ENCODE assay signal across 26 cellular contexts in genomic region chr1:25735956-25736529, GRCh38.
DNase-seq lines count a peak whose midpoint lies in the region; ATAC-seq and TF ChIP-seq lines count a peak whose summit lies in the region.
"Had no signal": no experiment of that assay in that cellular context is flagged by ENCODE, and none has a peak within 500 bp of the region (broad histone marks: within the 10 kb centered on the region; RNA-seq: fewer than 3 reads in every experiment).

No MANE protein-coding gene starts in this region.

- no peaks in the 10 kb centered on the region for H3K79me2 ChIP-seq in osteoblast (ENCODE audit: insufficient read depth, low read length)

- H3K27ac ChIP-seq in heart left ventricle (peak overlapping the region in 8 of 12 donors; percentile 20 to 71 (median 56)), osteoblast (ENCODE audit: low read depth, low read length) (no peak overlapping the region), aorta (ENCODE audit: low read depth in 1 of 2, low read length in 2 of 2) (no peak overlapping the region)
- H3K27ac ChIP-seq: GM23248, RWPE1, SK-N-MC had no signal

- DNase-seq in activated effector memory CD4-positive, alpha-beta T cell treated with anti-CD3 and anti-CD28 coated beads, Interleukin-2, amount 50 U/mL, for 16 hours: peak; percentile 43
- no peak for DNase-seq in activated effector memory CD4-positive, alpha-beta T cell treated with Interleukin-2 at 50 U/mL for 16 hours
- DNase-seq in heart left ventricle (peak in 4 of 5 donors; percentile 41 to 74 (median 54)), osteoblast (ENCODE audit: insufficient read length, low spot score, missing footprints) (peak; percentile 29), aorta (peak; percentile 10 to 24), SKM-1 (lab: John Stamatoyannopoulos, UW; ENCODE audit: unreplicated experiment) (no peak), H7 (no peak)
- DNase-seq in stimulated activated CD4-positive, alpha-beta T cell treated with anti-CD3 and anti-CD28 coated beads, Interleukin-12 subunit alpha, Interleukin-12 subunit beta, amount 100 ng/mL, for 4 hours: no peak
- DNase-seq: 8988T; activated CD4-positive, alpha-beta T cell treated with anti-CD3 and anti-CD28 coated beads, Interleukin-2, amount 50 U/mL, for 48 hours; activated naive CD4-positive, alpha-beta T cell treated with Interleukin-2 at 50 U/mL for 16 hours; activated T-cell treated with anti-CD3 and anti-CD28 coated beads, Interleukin-2, amount 50 U/mL, for 48 hours; CD4-positive, CD25-positive, alpha-beta regulatory T cell; GM23248; hypothalamus; left cardiac atrium; mesenchymal stem cell; NCI-H1092 treated with DMSO at 0.1 percent for 48 hours; NCI-H1694 treated with DMSO at 0.1 percent for 48 hours; NCI-H2171; NCI-H82; stimulated activated naive B cell treated with anti-CD40 and anti-IgM and Interleukin-4, amounts not matched to agents 10 μg/mL and 1 μg/mL and 100 μg/mL, for 72 hours had no signal

- no peaks in the 10 kb centered on the region for H4K20me1 ChIP-seq in osteoblast (ENCODE audit: insufficient read depth, low read length)

- H3K4me1 ChIP-seq in heart left ventricle (peaks cover 0 to 43% (median 13%) of the 10 kb centered on the region in 12 donors), osteoblast (ENCODE audit: insufficient read depth, low read length) (no peaks in the 10 kb centered on the region), aorta (ENCODE audit: control insufficient read depth in 1 of 2, insufficient read depth in 2 of 2, low read length in 2 of 2) (no peaks in the 10 kb centered on the region)

- intact Hi-C loops in heart left ventricle (cut with DNase I): loop anchor here in 1 of 10 donors (5.0 kb wide), 1 partner anchor 119 kb away; the partner anchor contains the start of gene MAN1C1
- intact Hi-C loops in aorta (cut with DNase I): no loop called here

- H3K27me3 ChIP-seq in heart left ventricle: no peaks in the 10 kb centered on the region
- peaks cover 39% of the 10 kb centered on the region for H3K27me3 ChIP-seq in osteoblast (ENCODE audit: insufficient read depth, low read length)
- H3K27me3 ChIP-seq in aorta (ENCODE audit: control insufficient read depth in 1 of 2, insufficient read depth in 2 of 2, low read length in 1 of 2): no peaks in the 10 kb centered on the region
- no peaks in the 10 kb centered on the region for H3K27me3 ChIP-seq in H7 (ENCODE audit: control insufficient read depth, insufficient read depth, low read length)
- H3K27me3 ChIP-seq: upper lobe of left lung had no signal

- 87 to 95% (median 90%) methylated on average over 1 of the region's 1 CpG for WGBS in heart left ventricle, 4 donors
- 87 to 100% methylated on average over 1 of the region's 1 CpG for WGBS in aorta, 2 donors

- H2AFZ ChIP-seq in osteoblast (ENCODE audit: low read length): no peak overlapping the region
- H2AFZ ChIP-seq: GM23248 had no signal

- H3K9me3 ChIP-seq in heart left ventricle (peaks cover 0 to 10% (median 0%) of the 10 kb centered on the region in 12 donors), osteoblast (ENCODE audit: low read depth, low read length) (peaks cover 9% of the 10 kb centered on the region), aorta (ENCODE audit: control insufficient read depth, low read length) (no peaks in the 10 kb centered on the region)
- H3K9me3 ChIP-seq: upper lobe of left lung had no signal

- no peaks in the 10 kb centered on the region for H3K36me3 ChIP-seq in heart left ventricle
- no peaks in the 10 kb centered on the region for H3K36me3 ChIP-seq in osteoblast (ENCODE audit: insufficient read depth, low read length)
- no peaks in the 10 kb centered on the region for H3K36me3 ChIP-seq in aorta (ENCODE audit: control insufficient read depth in 1 of 2, insufficient read depth in 2 of 2, low read length in 1 of 2)
- no peaks in the 10 kb centered on the region for H3K36me3 ChIP-seq in H7 (replicated peaks; ENCODE audit: control insufficient read depth, insufficient read depth, low read length)
- H3K36me3 ChIP-seq: upper lobe of left lung had no signal

- H3K4me2 ChIP-seq in osteoblast (ENCODE audit: insufficient read depth, low read length): no peak overlapping the region

- TF ChIP-seq CTCF in heart left ventricle (IDR thresholded peaks at IDR 0.05): no peak
- TF ChIP-seq CTCF in osteoblast (IDR thresholded peaks at IDR 0.05; ENCODE audit: extremely low read depth, low read depth, low read length): no peak

- H3K4me3 ChIP-seq in heart left ventricle: no peak overlapping the region
- no peak overlapping the region for H3K4me3 ChIP-seq in osteoblast (ENCODE audit: insufficient read depth, low read length)
- H3K4me3 ChIP-seq in aorta (ENCODE audit: low read length in 2 of 2): no peak overlapping the region
- no peak overlapping the region for H3K4me3 ChIP-seq in H7 (ENCODE audit: insufficient read depth, low read depth, low read length)
- H3K4me3 ChIP-seq: GM23248, K562, SK-N-MC, upper lobe of left lung had no signal

- peak; percentile 85 to 89 (median 86) for ATAC-seq in heart left ventricle
- ATAC-seq in aorta (ENCODE audit: low FRiP score): no peak
- ATAC-seq: K562; stimulated activated naive B cell treated with anti-CD40 and anti-IgM and Interleukin-4, amounts not matched to agents 10 μg/mL and 1 μg/mL and 100 μg/mL, for 72 hours had no signal

- TF ChIP-seq POLR2A in heart left ventricle (IDR thresholded peaks at IDR 0.05): no peak

Comparison
In these comparisons a context has a peak if more than half of its experiments do, and no peak if none do; other contexts are left out.
1. DNase-seq: peak in activated effector memory CD4-positive, alpha-beta T cell treated with anti-CD3 and anti-CD28 coated beads, Interleukin-2, amount 50 U/mL, for 16 hours (single experiment), heart left ventricle (4 of 5), osteoblast (single experiment) and aorta (2 of 2); none in activated effector memory CD4-positive, alpha-beta T cell treated with Interleukin-2 at 50 U/mL for 16 hours (single experiment), SKM-1 (single experiment), H7 (single experiment) and stimulated activated CD4-positive, alpha-beta T cell treated with anti-CD3 and anti-CD28 coated beads, Interleukin-12 subunit alpha, Interleukin-12 subunit beta, amount 100 ng/mL, for 4 hours (single experiment).
2. H3K27ac ChIP-seq: peak in heart left ventricle (8 of 12); none in osteoblast (single experiment) and aorta (0 of 2).